ENCODE assay signal across 10 cellular contexts in genomic region chr10:11743461-11744338, GRCh38. TPM values are rescaled to one million over a fixed set of nuclear protein-coding genes. Genes with fewer than 3 reads are reported as not detected.
A peak's percentile ranks its signal among the peaks of the same experiment; 100 is the strongest.
DNase-seq lines count a peak whose midpoint lies in the region; ATAC-seq and TF ChIP-seq lines count a peak whose summit lies in the region.
"Had no signal": no experiment of that assay in that cellular context is flagged by ENCODE, and none has a peak within 500 bp of the region (broad histone marks: within the 10 kb centered on the region; RNA-seq: fewer than 3 reads in every experiment).

No MANE protein-coding gene starts in this region.

- no peaks in the 10 kb centered on the region for H3K4me1 ChIP-seq in ES-I3 (ENCODE audit: insufficient read depth, low read length)
- peaks cover 0 to 33% of the 10 kb centered on the region in 2 donors for H3K4me1 ChIP-seq in right atrium auricular region
- H3K4me1 ChIP-seq in prostate gland (replicated peaks), result peaks cover 2% of the 10 kb centered on the region

- H3K27me3 Mint-ChIP-seq in activated T-helper 17 cell treated with anti-CD3 and anti-CD28 coated beads, Interleukin-2, amount 50 U/mL, for 72 hours, result peaks cover 16% of the 10 kb centered on the region

- H3K4me3 Mint-ChIP-seq in activated T-helper 17 cell treated with anti-CD3 and anti-CD28 coated beads, Interleukin-2, amount 50 U/mL, for 72 hours, result peak overlapping the region; percentile 45

- no peak for TF ChIP-seq POLR2A in prostate gland (IDR thresholded peaks at IDR 0.05)

- intact Hi-C loops in prostate gland (cut with DNase I), result no loop called here
- intact Hi-C loops in left colon (cut with DNase I, micrococcal nuclease), result no loop called here

- peak overlapping the region; percentile 71; the same call in 1 of the 2 replicates for H3K9ac ChIP-seq in ES-I3 (ENCODE audit: low read depth, low read length)

- H3K4me1 Mint-ChIP-seq in activated T-helper 17 cell treated with anti-CD3 and anti-CD28 coated beads, Interleukin-2, amount 50 U/mL, for 72 hours, result no peaks in the 10 kb centered on the region

- no peaks in the 10 kb centered on the region for H3K9me3 Mint-ChIP-seq in activated T-helper 17 cell treated with anti-CD3 and anti-CD28 coated beads, Interleukin-2, amount 50 U/mL, for 72 hours

- H3K4me3 ChIP-seq in right atrium auricular region, result peak overlapping the region; percentile 63 to 65
- peak overlapping the region in 1 of 2 donors; percentile 61 for H3K4me3 ChIP-seq in prostate gland

- peak overlapping the region; percentile 43 for H3K27ac Mint-ChIP-seq in activated T-helper 17 cell treated with anti-CD3 and anti-CD28 coated beads, Interleukin-2, amount 50 U/mL, for 72 hours

- H3K36me3 ChIP-seq in ES-I3 (ENCODE audit: insufficient read depth, low read length), result peaks cover 5% of the 10 kb centered on the region; the same call in 1 of the 2 replicates
- no peaks in the 10 kb centered on the region for H3K36me3 ChIP-seq in right atrium auricular region
- H3K36me3 ChIP-seq in prostate gland, result no peaks in the 10 kb centered on the region

- H3K27ac ChIP-seq in right atrium auricular region (peak overlapping the region; percentile 85 to 97), prostate gland (peak overlapping the region; percentile 66 to 70)

- TF ChIP-seq CTCF in right atrium auricular region (IDR thresholded peaks at IDR 0.05) (no peak), prostate gland (IDR thresholded peaks at IDR 0.05) (no peak), GM20000 (IDR thresholded peaks at IDR 0.05; ENCODE audit: extremely low read depth, missing control alignments) (no peak)

- no peaks in the 10 kb centered on the region for H3K36me3 Mint-ChIP-seq in activated T-helper 17 cell treated with anti-CD3 and anti-CD28 coated beads, Interleukin-2, amount 50 U/mL, for 72 hours (ENCODE audit: low read depth)

- DNase-seq in right atrium auricular region (ENCODE audit: low spot score) (no peak), prostate gland (ENCODE audit: low spot score) (no peak), foreskin melanocyte (no peak), left colon (no peak), GM20000 (ENCODE audit: low spot score) (no peak)
- DNase-seq: cortex of kidney, NCI-H2107 had no signal

- H3K9me3 ChIP-seq in ES-I3 (ENCODE audit: control insufficient read depth, insufficient read depth, low read length) (peaks cover 3% of the 10 kb centered on the region; the same call in 1 of the 2 replicates), right atrium auricular region (no peaks in the 10 kb centered on the region), prostate gland (no peaks in the 10 kb centered on the region)

- H3K27me3 ChIP-seq in right atrium auricular region (no peaks in the 10 kb centered on the region), prostate gland (replicated peaks; ENCODE audit: insufficient read depth) (no peaks in the 10 kb centered on the region)

- no peak for ATAC-seq in activated T-helper 17 cell treated with anti-CD3 and anti-CD28 coated beads, Interleukin-2, amount 50 U/mL, for 72 hours (replicated peaks)
- ATAC-seq in HG03565 (IDR thresholded peaks at IDR 0.05; ENCODE audit: unreplicated experiment) (no peak), left colon (no peak)

- WGBS in prostate gland, result 80% methylated on average over 9 of the region's 9 CpGs

RNA-seq across cellular contexts. Expression of gene ECHDC3, which starts 1.5 kb away (rescaled TPM):
- total RNA-seq in activated T-helper 17 cell treated with anti-CD3 and anti-CD28 coated beads, Interleukin-2, amount 50 U/mL, for 72 hours, result 1 to 10 TPM in 1 of 2 donors, not detected in 1; 1.5 TPM
- total RNA-seq in right atrium auricular region (100 to 1,000 TPM; 201 to 223 TPM), prostate gland (10 to 100 TPM; 77.6 to 98.3 TPM), left colon (10 to 100 TPM; 10.2 to 10.5 TPM)

Comparison
In these comparisons a context has a peak if more than half of its experiments do, and no peak if none do; other contexts are left out.
1. RNA of gene ECHDC3, which starts 1.5 kb away (total RNA-seq): 201 to 223 TPM in right atrium auricular region and 77.6 to 98.3 TPM in prostate gland; 10.2 to 10.5 TPM in left colon and 1.5 TPM in activated T-helper 17 cell treated with anti-CD3 and anti-CD28 coated beads, Interleukin-2, amount 50 U/mL, for 72 hours; every median in the first group is over 4 times any median in the second.